23 cellular contexts compared by ENCODE assay signal in the genomic region with DNA sequence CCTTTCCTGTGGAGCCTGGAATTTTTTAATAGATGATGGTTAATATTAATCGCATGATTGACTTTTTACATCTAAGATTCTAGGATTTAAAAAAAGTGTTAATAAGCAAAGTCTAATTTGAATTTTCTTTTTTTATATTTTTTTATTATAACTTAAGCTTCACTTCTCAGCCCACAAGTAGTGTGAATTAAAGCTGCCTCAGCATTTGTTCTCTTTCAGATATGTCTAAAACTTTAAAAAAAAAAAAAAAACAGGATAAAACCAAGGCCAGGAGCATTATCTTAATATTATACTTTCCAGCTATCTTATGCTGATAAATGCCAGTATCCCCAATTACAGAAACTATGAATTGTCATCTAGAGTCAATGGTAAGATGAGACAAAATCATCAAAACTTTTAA.
"Had no signal": no experiment of that assay in that cellular context is flagged by ENCODE, and none has a peak within 500 bp of the region (broad histone marks: within the 10 kb centered on the region; RNA-seq: fewer than 3 reads in every experiment).

No MANE protein-coding gene starts in this region.

- H3K4me1 ChIP-seq: SJSA1 had no signal

- H3K27ac ChIP-seq: SJSA1, SK-N-MC had no signal

- H3K9me3 ChIP-seq: SJSA1 had no signal

- H3K36me3 ChIP-seq: SJSA1 had no signal

- H3K4me3 ChIP-seq: SJSA1, SK-N-MC had no signal

- DNase-seq: Kasumi-1; KG1; MM.1S; NCI-H1048; NCI-H1105; NCI-H1417 treated with DMSO at 0.1 percent for 48 hours; NCI-H146; NCI-H1694 treated with DMSO at 0.1 percent for 48 hours; NCI-H1930; NCI-H2081; NCI-H2107; NCI-H446; NCI-H510A; NCI-H524 treated with DMSO at 0.1 percent for 48 hours; NCI-H69; NCI-H774; NK-92 treated with Interleukin-12 subunit alpha and Interleukin-12 subunit beta, amount 100 ng/mL, for 24 hours; OCI-M1; Right ventricle myocardium superior; RPMI8226; SIG-M5 had no signal

- H3K27me3 ChIP-seq: SJSA1 had no signal
